Comparison of ENCODE assay signal across 14 cellular contexts in genomic region chr2:197265931-197266330, GRCh38. TPM values are rescaled to one million over a fixed set of nuclear protein-coding genes. Genes with fewer than 3 reads are reported as not detected.
DNase-seq lines count a peak whose midpoint lies in the region; ATAC-seq lines count a peak whose summit lies in the region.
"Had no signal": no experiment of that assay in that cellular context is flagged by ENCODE, and none has a peak within 500 bp of the region (broad histone marks: within the 10 kb centered on the region; RNA-seq: fewer than 3 reads in every experiment).

No MANE protein-coding gene starts in this region.

- H3K4me3 Mint-ChIP-seq in activated T-cell treated with anti-CD3 and anti-CD28 coated beads, Interleukin-2, amount 50 U/mL, for 24 hours, result peak overlapping the region; percentile 42
- H3K4me3 Mint-ChIP-seq in activated CD4-positive, alpha-beta T cell treated with anti-CD3 and anti-CD28 coated beads, Interleukin-2, amount 10 ng/mL, durations not matched to agents 7 days and 5 days, result peak overlapping the region; percentile 17
- H3K4me3 Mint-ChIP-seq in central memory CD8-positive, alpha-beta T cell, result peak overlapping the region; percentile 29
- peak overlapping the region; percentile 33 for H3K4me3 Mint-ChIP-seq in stimulated activated effector memory CD8-positive, alpha-beta T cell treated with anti-CD3 and anti-CD28 coated beads, Interleukin-12 subunit alpha, Interleukin-12 subunit beta, amount 100 ng/mL, for 72 hours

- DNase-seq in activated T-cell treated with anti-CD3 and anti-CD28 coated beads, Interleukin-2, amount 50 U/mL, for 24 hours, result no peak
- DNase-seq in activated T-cell treated with anti-CD3 and anti-CD28 coated beads, Interleukin-2, amount 50 U/mL, for 48 hours, result no peak
- no peak for DNase-seq in activated CD4-positive, alpha-beta T cell treated with anti-CD3 and anti-CD28 coated beads, Interleukin-2, amount 10 ng/mL, durations not matched to agents 7 days and 5 days
- no peak for DNase-seq in central memory CD8-positive, alpha-beta T cell (ENCODE audit: low spot score in 2 of 2)
- DNase-seq in stimulated activated effector memory CD8-positive, alpha-beta T cell treated with anti-CD3 and anti-CD28 coated beads, Interleukin-12 subunit alpha, Interleukin-12 subunit beta, amount 100 ng/mL, for 72 hours (ENCODE audit: low spot score in 2 of 2), result peak in 1 of 2 donors; percentile 43
- no peak for DNase-seq in LoVo (ENCODE audit: low spot score)
- DNase-seq: DND-41, KBM-7, NCI-H2029, right cardiac atrium, RPMI8226 had no signal

- H3K36me3 Mint-ChIP-seq in activated T-cell treated with anti-CD3 and anti-CD28 coated beads, Interleukin-2, amount 50 U/mL, for 24 hours (ENCODE audit: low read depth), result peaks cover 30% of the 10 kb centered on the region
- H3K36me3 Mint-ChIP-seq in activated CD4-positive, alpha-beta T cell treated with anti-CD3 and anti-CD28 coated beads, Interleukin-2, amount 10 ng/mL, durations not matched to agents 7 days and 5 days (ENCODE audit: low read depth), result peaks cover 40% of the 10 kb centered on the region
- peaks cover 17% of the 10 kb centered on the region for H3K36me3 Mint-ChIP-seq in central memory CD8-positive, alpha-beta T cell (ENCODE audit: insufficient read depth)
- peaks cover 29% of the 10 kb centered on the region for H3K36me3 Mint-ChIP-seq in stimulated activated effector memory CD8-positive, alpha-beta T cell treated with anti-CD3 and anti-CD28 coated beads, Interleukin-12 subunit alpha, Interleukin-12 subunit beta, amount 100 ng/mL, for 72 hours

- peaks cover 97% of the 10 kb centered on the region for H3K4me1 Mint-ChIP-seq in activated T-cell treated with anti-CD3 and anti-CD28 coated beads, Interleukin-2, amount 50 U/mL, for 24 hours (ENCODE audit: low read depth)
- H3K4me1 Mint-ChIP-seq in activated CD4-positive, alpha-beta T cell treated with anti-CD3 and anti-CD28 coated beads, Interleukin-2, amount 10 ng/mL, durations not matched to agents 7 days and 5 days, result peaks cover 96% of the 10 kb centered on the region
- peaks cover 88% of the 10 kb centered on the region for H3K4me1 Mint-ChIP-seq in central memory CD8-positive, alpha-beta T cell
- peaks cover 92% of the 10 kb centered on the region for H3K4me1 Mint-ChIP-seq in stimulated activated effector memory CD8-positive, alpha-beta T cell treated with anti-CD3 and anti-CD28 coated beads, Interleukin-12 subunit alpha, Interleukin-12 subunit beta, amount 100 ng/mL, for 72 hours

- CTCF ChIA-PET in activated CD4-positive, alpha-beta T cell treated with anti-CD3 and anti-CD28 coated beads, Interleukin-2, amount 10 ng/mL, durations not matched to agents 7 days and 5 days (lab: Charles Lee), result interaction anchor here (1.4 kb wide), 1 partner anchor 14 kb away, joined by 3 read pairs; no protein-coding TSS in a partner anchor

- H3K27me3 Mint-ChIP-seq in activated T-cell treated with anti-CD3 and anti-CD28 coated beads, Interleukin-2, amount 50 U/mL, for 24 hours, result no peaks in the 10 kb centered on the region
- H3K27me3 Mint-ChIP-seq in activated CD4-positive, alpha-beta T cell treated with anti-CD3 and anti-CD28 coated beads, Interleukin-2, amount 10 ng/mL, durations not matched to agents 7 days and 5 days, result no peaks in the 10 kb centered on the region
- H3K27me3 Mint-ChIP-seq in central memory CD8-positive, alpha-beta T cell, result no peaks in the 10 kb centered on the region

- POLR2A ChIA-PET in activated CD4-positive, alpha-beta T cell treated with anti-CD3 and anti-CD28 coated beads, Interleukin-2, amount 10 ng/mL, durations not matched to agents 7 days and 5 days (lab: Charles Lee), result interaction anchor here (0.6 kb wide), 1 partner anchor 14 kb away, joined by 4 read pairs; no protein-coding TSS in a partner anchor

- peak overlapping the region; percentile 86 for H3K27ac Mint-ChIP-seq in activated T-cell treated with anti-CD3 and anti-CD28 coated beads, Interleukin-2, amount 50 U/mL, for 24 hours
- H3K27ac Mint-ChIP-seq in activated CD4-positive, alpha-beta T cell treated with anti-CD3 and anti-CD28 coated beads, Interleukin-2, amount 10 ng/mL, durations not matched to agents 7 days and 5 days, result peak overlapping the region; percentile 82
- peak overlapping the region; percentile 54 for H3K27ac Mint-ChIP-seq in central memory CD8-positive, alpha-beta T cell (ENCODE audit: low read depth)
- peak overlapping the region; percentile 68 for H3K27ac Mint-ChIP-seq in stimulated activated effector memory CD8-positive, alpha-beta T cell treated with anti-CD3 and anti-CD28 coated beads, Interleukin-12 subunit alpha, Interleukin-12 subunit beta, amount 100 ng/mL, for 72 hours

- no peaks in the 10 kb centered on the region for H3K9me3 Mint-ChIP-seq in activated T-cell treated with anti-CD3 and anti-CD28 coated beads, Interleukin-2, amount 50 U/mL, for 24 hours
- no peaks in the 10 kb centered on the region for H3K9me3 Mint-ChIP-seq in activated CD4-positive, alpha-beta T cell treated with anti-CD3 and anti-CD28 coated beads, Interleukin-2, amount 10 ng/mL, durations not matched to agents 7 days and 5 days
- H3K9me3 Mint-ChIP-seq in central memory CD8-positive, alpha-beta T cell, result no peaks in the 10 kb centered on the region
- no peaks in the 10 kb centered on the region for H3K9me3 Mint-ChIP-seq in stimulated activated effector memory CD8-positive, alpha-beta T cell treated with anti-CD3 and anti-CD28 coated beads, Interleukin-12 subunit alpha, Interleukin-12 subunit beta, amount 100 ng/mL, for 72 hours

- ATAC-seq in central memory CD8-positive, alpha-beta T cell (replicated peaks; ENCODE audit: extremely low read depth, poor library complexity, severe bottlenecking), result no peak
- ATAC-seq in stimulated activated effector memory CD8-positive, alpha-beta T cell treated with anti-CD3 and anti-CD28 coated beads, Interleukin-12 subunit alpha, Interleukin-12 subunit beta, amount 100 ng/mL, for 72 hours, result no peak
- ATAC-seq in HG03439 (IDR thresholded peaks at IDR 0.05; ENCODE audit: unreplicated experiment) (no peak), HG02623 (IDR thresholded peaks at IDR 0.05; ENCODE audit: unreplicated experiment) (no peak)
- ATAC-seq: left lobe of liver, right cardiac atrium had no signal

RNA-seq across cellular contexts. Expression of gene ANKRD44, which starts 44.6 kb away (rescaled TPM):
- 100 to 1,000 TPM; 223 to 283 TPM for total RNA-seq in activated CD4-positive, alpha-beta T cell treated with anti-CD3 and anti-CD28 coated beads, Interleukin-2, amount 10 ng/mL, durations not matched to agents 7 days and 5 days
